In genomic region chr9:133769511-133770075, GRCh38 we compare ENCODE assay signal across 15 cellular contexts. TPM values are rescaled to one million over a fixed set of nuclear protein-coding genes. Genes with fewer than 3 reads are reported as not detected.
DNase-seq lines count a peak whose midpoint lies in the region; ATAC-seq and TF ChIP-seq lines count a peak whose summit lies in the region.
"Had no signal": no experiment of that assay in that cellular context is flagged by ENCODE, and none has a peak within 500 bp of the region (broad histone marks: within the 10 kb centered on the region; RNA-seq: fewer than 3 reads in every experiment).

No MANE protein-coding gene starts in this region.

- peak; percentile 20 for ATAC-seq in stimulated activated effector memory CD8-positive, alpha-beta T cell treated with anti-CD3 and anti-CD28 coated beads, Interleukin-12 subunit alpha, Interleukin-12 subunit beta, amount 100 ng/mL, for 72 hours
- ATAC-seq: naive thymus-derived CD8-positive, alpha-beta T cell had no signal

- no peak for TF ChIP-seq CTCF in WERI-Rb-1 (IDR thresholded peaks at IDR 0.05; ENCODE audit: low read depth, low read length)
- TF ChIP-seq CTCF in coronary artery (IDR thresholded peaks at IDR 0.05), result no peak
- TF ChIP-seq CTCF in mesothelial cell of epicardium (IDR thresholded peaks at IDR 0.05; ENCODE audit: unreplicated experiment), result no peak

- no peak overlapping the region for H3K4me3 ChIP-seq in WERI-Rb-1 (ENCODE audit: low read depth, low read length)
- H3K4me3 ChIP-seq in coronary artery, result no peak overlapping the region
- H3K4me3 ChIP-seq: cardiac muscle cell, K562, prostate gland had no signal

- H3K4me1 Mint-ChIP-seq in mesothelial cell of epicardium, result no peaks in the 10 kb centered on the region
- no peaks in the 10 kb centered on the region for H3K4me1 Mint-ChIP-seq in stimulated activated effector memory CD8-positive, alpha-beta T cell treated with anti-CD3 and anti-CD28 coated beads, Interleukin-12 subunit alpha, Interleukin-12 subunit beta, amount 100 ng/mL, for 72 hours
- H3K4me1 Mint-ChIP-seq: naive thymus-derived CD8-positive, alpha-beta T cell had no signal

- peaks cover 14% of the 10 kb centered on the region for H3K9me3 ChIP-seq in WERI-Rb-1 (ENCODE audit: severe bottlenecking)
- H3K9me3 ChIP-seq: prostate gland had no signal

- peaks cover 28% of the 10 kb centered on the region for H3K9me3 Mint-ChIP-seq in mesothelial cell of epicardium
- H3K9me3 Mint-ChIP-seq in stimulated activated effector memory CD8-positive, alpha-beta T cell treated with anti-CD3 and anti-CD28 coated beads, Interleukin-12 subunit alpha, Interleukin-12 subunit beta, amount 100 ng/mL, for 72 hours, result peaks cover 13% of the 10 kb centered on the region

- H3K36me3 Mint-ChIP-seq in mesothelial cell of epicardium, result peaks cover 43% of the 10 kb centered on the region
- no peaks in the 10 kb centered on the region for H3K36me3 Mint-ChIP-seq in stimulated activated effector memory CD8-positive, alpha-beta T cell treated with anti-CD3 and anti-CD28 coated beads, Interleukin-12 subunit alpha, Interleukin-12 subunit beta, amount 100 ng/mL, for 72 hours

- peaks cover 59% of the 10 kb centered on the region for H3K36me3 ChIP-seq in WERI-Rb-1

- no peaks in the 10 kb centered on the region for H3K27me3 Mint-ChIP-seq in mesothelial cell of epicardium (ENCODE audit: low read depth)
- H3K27me3 Mint-ChIP-seq: naive thymus-derived CD8-positive, alpha-beta T cell had no signal

- H3K27ac Mint-ChIP-seq in mesothelial cell of epicardium, result no peak overlapping the region
- no peak overlapping the region for H3K27ac Mint-ChIP-seq in stimulated activated effector memory CD8-positive, alpha-beta T cell treated with anti-CD3 and anti-CD28 coated beads, Interleukin-12 subunit alpha, Interleukin-12 subunit beta, amount 100 ng/mL, for 72 hours
- H3K27ac Mint-ChIP-seq: HFFc6; naive thymus-derived CD8-positive, alpha-beta T cell had no signal

- no peaks in the 10 kb centered on the region for H3K27me3 ChIP-seq in WERI-Rb-1 (ENCODE audit: insufficient read depth, low read depth, severe bottlenecking)
- H3K27me3 ChIP-seq: cardiac muscle cell had no signal

- H3K4me3 Mint-ChIP-seq in mesothelial cell of epicardium, result no peak overlapping the region
- H3K4me3 Mint-ChIP-seq in stimulated activated effector memory CD8-positive, alpha-beta T cell treated with anti-CD3 and anti-CD28 coated beads, Interleukin-12 subunit alpha, Interleukin-12 subunit beta, amount 100 ng/mL, for 72 hours, result no peak overlapping the region
- H3K4me3 Mint-ChIP-seq: HFFc6; naive thymus-derived CD8-positive, alpha-beta T cell had no signal

- H3K27ac ChIP-seq in WERI-Rb-1 (peak overlapping the region; percentile 51), coronary artery (no peak overlapping the region)
- H3K27ac ChIP-seq: cardiac muscle cell, prostate gland had no signal

- DNase-seq in WERI-Rb-1 (peak; percentile 10), coronary artery (ENCODE audit: low spot score) (peak; percentile 43), mesothelial cell of epicardium (ENCODE audit: low spot score in 2 of 2, unreplicated experiment in 2 of 2) (peak; percentile 16 to 34), iPS-NIHi7 (ENCODE audit: extremely low spot score) (no peak), midbrain (lab: John Stamatoyannopoulos, UW) (no peak), DMS53 treated with DMSO at 0.1 percent for 48 hours (lab: John Stamatoyannopoulos, UW; ENCODE audit: unreplicated experiment) (no peak)
- no peak for DNase-seq in stimulated activated effector memory CD8-positive, alpha-beta T cell treated with anti-CD3 and anti-CD28 coated beads, Interleukin-12 subunit alpha, Interleukin-12 subunit beta, amount 100 ng/mL, for 72 hours (ENCODE audit: low spot score in 2 of 2)
- DNase-seq: effector CD8-positive, alpha-beta T cell; HFFc6; NCI-H1694 treated with DMSO at 0.1 percent for 48 hours; stimulated activated CD4-positive, alpha-beta T cell treated with anti-CD3 and anti-CD28 coated beads, Interleukin-12 subunit alpha, Interleukin-12 subunit beta, amount 100 ng/mL, for 4 hours had no signal

RNA-seq across cellular contexts. Expression of gene SARDH, which starts 31.4 kb away (rescaled TPM):
- 11.8 to 13.9 TPM (median 12.9 TPM) in 3 replicates for total RNA-seq in mesothelial cell of epicardium
- total RNA-seq: K562 had no signal

Comparison
In these comparisons a context has a peak if more than half of its experiments do, and no peak if none do; other contexts are left out.
1. DNase-seq: peak in WERI-Rb-1 (single experiment), coronary artery (single experiment) and mesothelial cell of epicardium (2 of 2); none in stimulated activated effector memory CD8-positive, alpha-beta T cell treated with anti-CD3 and anti-CD28 coated beads, Interleukin-12 subunit alpha, Interleukin-12 subunit beta, amount 100 ng/mL, for 72 hours (0 of 2), iPS-NIHi7 (single experiment), midbrain (single experiment) and DMS53 treated with DMSO at 0.1 percent for 48 hours (single experiment).